In genomic region chr5:16869821-16870796, GRCh38 we compare ENCODE assay signal across 18 cellular contexts.
A peak's percentile ranks its signal among the peaks of the same experiment; 100 is the strongest.
DNase-seq lines count a peak whose midpoint lies in the region; ATAC-seq, FAIRE-seq and TF ChIP-seq lines count a peak whose summit lies in the region.
"Had no signal": no experiment of that assay in that cellular context is flagged by ENCODE, and none has a peak within 500 bp of the region (broad histone marks: within the 10 kb centered on the region; RNA-seq: fewer than 3 reads in every experiment).

No MANE protein-coding gene starts in this region.

- no peak overlapping the region for H2AFZ ChIP-seq in H9 (ENCODE audit: low read length)

- H2BK20ac ChIP-seq in H9 (ENCODE audit: low read depth, low read length, poor library complexity, severe bottlenecking), result no peak overlapping the region

- no peaks in the 10 kb centered on the region for H3K27me3 Mint-ChIP-seq in H9 (ENCODE audit: low read depth)
- H3K27me3 Mint-ChIP-seq: activated B cell treated with CpG ODN at 0.5 μM for 24 hours had no signal

- ATAC-seq in Panc1, result 0 out of 2 replicates have a peak, but pooled peaks have one; percentile 24

- no peak overlapping the region for H3K4me3 Mint-ChIP-seq in H9
- H3K4me3 Mint-ChIP-seq: activated B cell treated with CpG ODN at 0.5 μM for 24 hours, CD14-positive monocyte had no signal

- H3K9me3 ChIP-seq in H9 (ENCODE audit: control insufficient read depth, low read depth, low read length) (no peaks in the 10 kb centered on the region), Panc1 (ENCODE audit: control insufficient read depth, insufficient read depth, low read depth, low read length) (no peaks in the 10 kb centered on the region), kidney (ENCODE audit: control insufficient read depth in 1 of 2, low read length in 2 of 2) (no peaks in the 10 kb centered on the region)
- H3K9me3 ChIP-seq: ovary had no signal

- no peaks in the 10 kb centered on the region for H4K20me1 ChIP-seq in H9 (ENCODE audit: control insufficient read depth, insufficient read depth, insufficient read length)

- no TSS peak for BruUV-seq in Panc1 (replicated peaks; lab: Mats Ljungman, UMichigan)

- no peaks in the 10 kb centered on the region for H3K79me1 ChIP-seq in H9 (ENCODE audit: insufficient read depth, low read depth, low read length, poor library complexity, severe bottlenecking)

- no CpG with 5 or more reads among the region's 15 CpGs for WGBS in H9 (ENCODE audit: extremely low coverage, insufficient read length, low lambda C conversion rate)

- no peaks in the 10 kb centered on the region; the same call in 1 of the 2 replicates for H3K36me3 ChIP-seq in Panc1 (ENCODE audit: control insufficient read depth, insufficient read depth, low read length)
- no peaks in the 10 kb centered on the region for H3K36me3 ChIP-seq in kidney (ENCODE audit: control insufficient read depth in 1 of 2, insufficient read depth in 2 of 2, low read length in 2 of 2)
- H3K36me3 ChIP-seq: ovary had no signal

- in situ Hi-C loops in Panc1 (cut with HindIII; ENCODE audit: low pct_unique_long_range_greater_than_20kb, low sequenced_read_pairs), result no loop called here

- H3T11ph ChIP-seq in H9 (ENCODE audit: low read length), result peak overlapping the region; percentile 21

- no peak overlapping the region for H3K4me3 ChIP-seq in Panc1 (ENCODE audit: low read depth in 2 of 2, low read length in 2 of 2)
- no peak overlapping the region for H3K4me3 ChIP-seq in epithelial cell of esophagus (ENCODE audit: low read length)
- no peak overlapping the region for H3K4me3 ChIP-seq in kidney (ENCODE audit: low read length in 2 of 2)
- H3K4me3 ChIP-seq: ovary, spleen had no signal

- no peak for DNase-seq in H9
- DNase-seq in Panc1 (ENCODE audit: low read depth, low spot score), result no peak
- DNase-seq in epithelial cell of esophagus (ENCODE audit: low read depth), result peak; percentile 83
- DNase-seq in renal cortical epithelial cell (ENCODE audit: low read depth), result peak; percentile 61
- no peak for DNase-seq in NCI-H187 treated with DMSO at 0.1 percent for 48 hours (lab: John Stamatoyannopoulos, UW)
- no peak for DNase-seq in kidney
- DNase-seq in NOMO-1 (lab: John Stamatoyannopoulos, UW; ENCODE audit: unreplicated experiment in 2 of 2), result no peak
- no peak for DNase-seq in stimulated activated CD4-positive, alpha-beta T cell treated with anti-CD3 and anti-CD28 coated beads, Interleukin-4, amount 100 ng/mL, for 24 hours
- DNase-seq: activated B cell treated with CpG ODN at 0.5 μM for 24 hours, activated gamma-delta T cell, DMS79, NCI-H1436 treated with DMSO at 0.1 percent for 48 hours, OCI-M1, ovary, spleen had no signal

- H3K79me2 ChIP-seq in H9 (ENCODE audit: insufficient read depth, low read length), result no peaks in the 10 kb centered on the region

- no peak overlapping the region for H2BK12ac ChIP-seq in H9 (ENCODE audit: insufficient read length, low read depth, low read length)

- no peak for FAIRE-seq in kidney (lab: Jason Lieb, UNC)
- FAIRE-seq: frontal cortex had no signal

- H3K27ac ChIP-seq in H9 (ENCODE audit: insufficient read length, low read depth, low read length) (no peak overlapping the region), Panc1 (ENCODE audit: low read length) (peak overlapping the region; percentile 80), kidney (ENCODE audit: low read depth in 2 of 2, low read length in 2 of 2) (no peak overlapping the region)
- H3K27ac ChIP-seq: KMS-11 had no signal

- POLR2A ChIA-PET in Panc1 (lab: Charles Lee), result no interaction called here

- no peak for TF ChIP-seq CTCF in H9 (conservative IDR thresholded peaks at IDR 0.05)
- no peak for TF ChIP-seq CTCF in Panc1 (IDR thresholded peaks at IDR 0.05)
- no peak for TF ChIP-seq CTCF in epithelial cell of esophagus (IDR thresholded peaks at IDR 0.05; ENCODE audit: insufficient read depth, low read depth, low read length, missing control alignments)
- TF ChIP-seq CTCF in kidney (IDR thresholded peaks at IDR 0.05; ENCODE audit: borderline replicate concordance, extremely low read depth, insufficient read depth), result no peak

- H3K23ac ChIP-seq in H9 (ENCODE audit: insufficient read length, low read depth, low read length), result no peak overlapping the region

- no peak overlapping the region for H4K5ac ChIP-seq in H9 (ENCODE audit: insufficient read length, low read depth, low read length)

- H3K4me1 ChIP-seq in H9 (ENCODE audit: insufficient read depth, low read length), result peaks cover 17% of the 10 kb centered on the region; the same call in 1 of the 2 replicates
- H3K4me1 ChIP-seq in Panc1 (ENCODE audit: control insufficient read depth, insufficient read depth, low read length), result peaks cover 57% of the 10 kb centered on the region
- peaks cover 8 to 15% of the 10 kb centered on the region in 2 donors for H3K4me1 ChIP-seq in kidney (ENCODE audit: control insufficient read depth in 1 of 2, insufficient read depth in 1 of 2, low read depth in 1 of 2, low read length in 2 of 2)

- CTCF ChIA-PET in Panc1 (lab: Charles Lee), result no interaction called here

- H3K4ac ChIP-seq in H9 (ENCODE audit: low read depth, low read length), result no peak overlapping the region

- peak overlapping the region in 2 of 3 experiments; percentile 31 to 49; a peak in 2 of 7 replicates for H3K27ac Mint-ChIP-seq in H9
- H3K27ac Mint-ChIP-seq: activated B cell treated with CpG ODN at 0.5 μM for 24 hours had no signal

- H3K9me3 Mint-ChIP-seq in H9, result peaks cover 19 to 26% of the 10 kb centered on the region in 2 experiments

- H3K36me3 Mint-ChIP-seq in H9 (ENCODE audit: insufficient read depth in 1 of 3, low read depth in 3 of 3), result peaks cover 30 to 36% (median 33%) of the 10 kb centered on the region in 3 experiments
- H3K36me3 Mint-ChIP-seq: CD14-positive monocyte had no signal

- no peaks in the 10 kb centered on the region for H3K27me3 ChIP-seq in H9 (ENCODE audit: insufficient read depth, low read length)
- H3K27me3 ChIP-seq in Panc1 (ENCODE audit: control insufficient read depth, insufficient read depth, low read length), result no peaks in the 10 kb centered on the region
- H3K27me3 ChIP-seq: ovary, spleen had no signal

- no peak overlapping the region for H4K8ac ChIP-seq in H9 (replicated peaks; ENCODE audit: insufficient read length, low read depth, low read length)

- H2BK15ac ChIP-seq in H9 (ENCODE audit: low read depth, low read length), result no peak overlapping the region

- H4K91ac ChIP-seq in H9 (ENCODE audit: insufficient read length, low read depth, low read length), result no peak overlapping the region

- no peak overlapping the region for H2BK5ac ChIP-seq in H9 (ENCODE audit: insufficient read length, low read length)

- H3K14ac ChIP-seq in H9 (ENCODE audit: insufficient read depth, low read length), result no peak overlapping the region; the same call in 1 of the 2 replicates

- H3K9ac ChIP-seq in H9 (ENCODE audit: extremely low read depth, insufficient read length, low read length), result no peak overlapping the region
- H3K9ac ChIP-seq in kidney (ENCODE audit: low read length in 2 of 2), result no peak overlapping the region
- H3K9ac ChIP-seq: KMS-11 had no signal

- H2BK120ac ChIP-seq in H9 (ENCODE audit: low read depth, low read length, poor library complexity, severe bottlenecking), result no peak overlapping the region

- intact Hi-C loops in Panc1 (cut with micrococcal nuclease; ENCODE audit: unreplicated experiment), result no loop called here
- intact Hi-C loops in kidney (cut with DNase I), result no loop called here

- peaks cover 40 to 41% of the 10 kb centered on the region in 2 experiments for H3K4me1 Mint-ChIP-seq in H9
- H3K4me1 Mint-ChIP-seq: activated B cell treated with CpG ODN at 0.5 μM for 24 hours, CD14-positive monocyte had no signal

- H2AK5ac ChIP-seq in H9 (ENCODE audit: insufficient read length, low read length), result no peak overlapping the region

- no peaks in the 10 kb centered on the region for H3K23me2 ChIP-seq in H9 (ENCODE audit: insufficient read length, low read depth, low read length, poor library complexity, severe bottlenecking)

- no peak overlapping the region for H3K56ac ChIP-seq in H9 (ENCODE audit: insufficient read length, low read depth, low read length)

- H3K4me2 ChIP-seq in H9 (ENCODE audit: insufficient read depth, insufficient read length, low read length), result no peak overlapping the region
- H3K4me2 ChIP-seq: KMS-11 had no signal

- H3K18ac ChIP-seq in H9 (ENCODE audit: insufficient read length, low read depth, low read length), result no peak overlapping the region

Comparison
In these comparisons a context has a peak if more than half of its experiments do, and no peak if none do; other contexts are left out.
1. DNase-seq: peak in epithelial cell of esophagus (single experiment) and renal cortical epithelial cell (single experiment); none in H9 (single experiment), Panc1 (single experiment), NCI-H187 treated with DMSO at 0.1 percent for 48 hours (single experiment), kidney (single experiment), NOMO-1 (0 of 2) and stimulated activated CD4-positive, alpha-beta T cell treated with anti-CD3 and anti-CD28 coated beads, Interleukin-4, amount 100 ng/mL, for 24 hours (single experiment).